31 cellular contexts compared by ENCODE assay signal in the genomic region with DNA sequence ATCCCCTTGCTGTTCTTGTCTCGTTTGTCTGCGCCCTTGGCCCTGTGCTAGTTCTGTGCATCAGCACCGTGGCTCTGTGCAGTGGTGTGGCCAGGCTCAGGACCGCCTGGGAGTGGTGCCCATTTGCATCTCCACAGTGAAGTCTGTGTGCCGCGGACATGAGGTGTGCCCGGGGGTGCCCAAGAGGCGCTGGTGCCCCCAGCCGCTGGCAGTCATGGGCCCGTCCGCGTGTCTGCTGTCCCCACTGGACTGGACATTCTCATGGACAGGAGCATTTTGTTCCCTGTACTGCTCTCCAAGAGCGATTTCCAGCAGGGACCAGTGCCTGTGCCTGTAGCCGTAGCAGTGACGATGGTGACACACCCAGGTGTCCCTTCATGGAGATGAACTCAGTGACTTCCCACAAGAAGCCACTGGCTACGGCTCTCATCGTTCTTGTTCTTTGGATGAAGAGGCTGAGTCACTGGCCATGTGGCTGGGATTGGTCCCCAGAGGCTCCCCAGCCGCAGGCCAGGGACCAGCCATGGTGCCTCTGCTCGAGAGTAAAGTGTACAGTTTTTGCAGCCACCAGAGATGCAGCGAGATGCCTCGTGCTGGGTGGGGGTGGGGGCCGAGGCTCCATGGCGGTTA. TPM values are rescaled to one million over a fixed set of nuclear protein-coding genes. Genes with fewer than 3 reads are reported as not detected.
DNase-seq lines count a peak whose midpoint lies in the region; ATAC-seq and TF ChIP-seq lines count a peak whose summit lies in the region.
"Had no signal": no experiment of that assay in that cellular context is flagged by ENCODE, and none has a peak within 500 bp of the region (broad histone marks: within the 10 kb centered on the region; RNA-seq: fewer than 3 reads in every experiment).

No MANE protein-coding gene starts in this region.

- DNase-seq in NCI-H2107 treated with DMSO at 0.1 percent for 48 hours (lab: John Stamatoyannopoulos, UW; ENCODE audit: unreplicated experiment) (peak; percentile 40), NCI-H2107 (lab: John Stamatoyannopoulos, UW) (no peak), RWPE1 (ENCODE audit: low spot score) (no peak), esophagus squamous epithelium (lab: John Stamatoyannopoulos, UW) (no peak), type B pancreatic cell (ENCODE audit: extremely low spot score, unreplicated experiment) (no peak), NCI-H1048 (lab: John Stamatoyannopoulos, UW) (no peak)
- DNase-seq in activated CD4-positive, alpha-beta memory T cell treated with anti-CD3 and anti-CD28 coated beads, Interleukin-2, amount 10 ng/mL, durations not matched to agents 7 days and 5 days, result no peak
- DNase-seq: 8988T; activated CD4-positive, alpha-beta T cell treated with anti-CD3 and anti-CD28 coated beads for 48 hours; activated naive CD4-positive, alpha-beta T cell treated with anti-CD3 and anti-CD28 coated beads for 36 hours; activated T-cell treated with anti-CD3 and anti-CD28 coated beads, Interleukin-2, amount 50 U/mL, for 24 hours; AML-193; DMS79; effector CD4-positive, alpha-beta T cell; erythroblast; foreskin keratinocyte; GDM1; H7; heart right ventricle; KBM-7; NCI-H1436 treated with DMSO at 0.1 percent for 48 hours; NCI-H510A; posterior cingulate gyrus; stimulated activated CD4-positive, alpha-beta T cell treated with anti-CD3 and anti-CD28 coated beads, Interleukin-12 subunit alpha, Interleukin-12 subunit beta, amount 100 ng/mL, for 4 hours; stimulated activated CD4-positive, alpha-beta T cell treated with anti-CD3 and anti-CD28 coated beads, Interleukin-4, amount 100 ng/mL, for 1 hour; substantia nigra; WERI-Rb-1 had no signal

- no peak for TF ChIP-seq POLR2A in esophagus squamous epithelium (IDR thresholded peaks at IDR 0.05)

- intact Hi-C loops in esophagus squamous epithelium (cut with DNase I), result no loop called here

- H3K27ac ChIP-seq in RWPE1, result peak overlapping the region; percentile 36
- H3K27ac ChIP-seq in esophagus squamous epithelium, result peak overlapping the region in 3 of 4 donors; percentile 41 to 71 (median 60)
- H3K27ac ChIP-seq: foreskin keratinocyte, heart right ventricle, WERI-Rb-1 had no signal

- H3K27me3 ChIP-seq in esophagus squamous epithelium, result no peaks in the 10 kb centered on the region
- H3K27me3 ChIP-seq: foreskin keratinocyte, heart right ventricle had no signal

- no peak for ATAC-seq in HG02623 (IDR thresholded peaks at IDR 0.05; ENCODE audit: unreplicated experiment)
- ATAC-seq: foreskin keratinocyte, right cardiac atrium, SK-N-SH treated with all-trans-retinoic acid at 6 μM for 48 hours had no signal

- peaks cover 42 to 88% (median 49%) of the 10 kb centered on the region in 3 donors for H3K36me3 ChIP-seq in esophagus squamous epithelium

- no peaks in the 10 kb centered on the region for H3K4me1 Mint-ChIP-seq in type B pancreatic cell (ENCODE audit: unreplicated experiment)
- peaks cover 8% of the 10 kb centered on the region for H3K4me1 Mint-ChIP-seq in activated CD4-positive, alpha-beta memory T cell treated with anti-CD3 and anti-CD28 coated beads, Interleukin-2, amount 10 ng/mL, durations not matched to agents 7 days and 5 days

- CTCF ChIA-PET in RWPE1 (lab: Yijun Ruan, JAX), result interaction anchor here (1.2 kb wide), 1 partner anchor 12 kb away, joined by 4 read pairs; no protein-coding TSS in a partner anchor
- CTCF ChIA-PET in activated CD4-positive, alpha-beta memory T cell treated with anti-CD3 and anti-CD28 coated beads, Interleukin-2, amount 10 ng/mL, durations not matched to agents 7 days and 5 days (lab: Charles Lee), result no interaction called here

- POLR2A ChIA-PET in RWPE1 (lab: Yijun Ruan, JAX; ENCODE audit: low non-redundant PET), result no interaction called here
- POLR2A ChIA-PET in activated CD4-positive, alpha-beta memory T cell treated with anti-CD3 and anti-CD28 coated beads, Interleukin-2, amount 10 ng/mL, durations not matched to agents 7 days and 5 days (lab: Charles Lee), result interaction anchor here (1.1 kb wide), 1 partner anchor 17 kb away, joined by 3 read pairs; no protein-coding TSS in a partner anchor

- no peak overlapping the region for H3K4me3 ChIP-seq in esophagus squamous epithelium
- H3K4me3 ChIP-seq: heart right ventricle had no signal

- peaks cover 3 to 30% (median 4%) of the 10 kb centered on the region in 3 donors for H3K4me1 ChIP-seq in esophagus squamous epithelium
- H3K4me1 ChIP-seq: foreskin keratinocyte had no signal

- H3K27me3 Mint-ChIP-seq in type B pancreatic cell, result no peaks in the 10 kb centered on the region
- H3K27me3 Mint-ChIP-seq in activated CD4-positive, alpha-beta memory T cell treated with anti-CD3 and anti-CD28 coated beads, Interleukin-2, amount 10 ng/mL, durations not matched to agents 7 days and 5 days, result no peaks in the 10 kb centered on the region
- H3K27me3 Mint-ChIP-seq: activated T-cell treated with anti-CD3 and anti-CD28 coated beads, Interleukin-2, amount 50 U/mL, for 24 hours had no signal

- H3K9me3 Mint-ChIP-seq in type B pancreatic cell, result no peaks in the 10 kb centered on the region
- no peaks in the 10 kb centered on the region for H3K9me3 Mint-ChIP-seq in activated CD4-positive, alpha-beta memory T cell treated with anti-CD3 and anti-CD28 coated beads, Interleukin-2, amount 10 ng/mL, durations not matched to agents 7 days and 5 days
- H3K9me3 Mint-ChIP-seq: activated naive CD4-positive, alpha-beta T cell treated with anti-CD3 and anti-CD28 coated beads for 36 hours; activated T-cell treated with anti-CD3 and anti-CD28 coated beads, Interleukin-2, amount 50 U/mL, for 24 hours; T-helper 2 cell treated with Interferon-gamma antibody and Interleukin-4, amounts not matched to agents 5 μg/mL and 100 μg/mL, for 36 hours had no signal

- H3K36me3 Mint-ChIP-seq in type B pancreatic cell, result peaks cover 14% of the 10 kb centered on the region
- peaks cover 47% of the 10 kb centered on the region for H3K36me3 Mint-ChIP-seq in activated CD4-positive, alpha-beta memory T cell treated with anti-CD3 and anti-CD28 coated beads, Interleukin-2, amount 10 ng/mL, durations not matched to agents 7 days and 5 days (ENCODE audit: low read depth)

- WGBS in esophagus squamous epithelium, 2 donors, result 83 to 88% methylated on average over 3 to 9 of the region's 23 CpGs

- H3K4me3 Mint-ChIP-seq in type B pancreatic cell, result no peak overlapping the region
- no peak overlapping the region for H3K4me3 Mint-ChIP-seq in activated CD4-positive, alpha-beta memory T cell treated with anti-CD3 and anti-CD28 coated beads, Interleukin-2, amount 10 ng/mL, durations not matched to agents 7 days and 5 days
- H3K4me3 Mint-ChIP-seq: activated naive CD4-positive, alpha-beta T cell treated with anti-CD3 and anti-CD28 coated beads for 36 hours; activated T-cell treated with anti-CD3 and anti-CD28 coated beads, Interleukin-2, amount 50 U/mL, for 24 hours; T-helper 2 cell treated with Interferon-gamma antibody and Interleukin-4, amounts not matched to agents 5 μg/mL and 100 μg/mL, for 36 hours had no signal

- H3K9me3 ChIP-seq in esophagus squamous epithelium, result no peaks in the 10 kb centered on the region
- H3K9me3 ChIP-seq: heart right ventricle had no signal

- no peak for TF ChIP-seq CTCF in RWPE1 (conservative IDR thresholded peaks at IDR 0.05; ENCODE audit: low read depth)
- TF ChIP-seq CTCF in esophagus squamous epithelium (IDR thresholded peaks at IDR 0.05), result no peak
- TF ChIP-seq CTCF in type B pancreatic cell (conservative IDR thresholded peaks at IDR 0.05), result no peak

- peak overlapping the region; percentile 74 for H3K27ac Mint-ChIP-seq in type B pancreatic cell
- no peak overlapping the region for H3K27ac Mint-ChIP-seq in activated CD4-positive, alpha-beta memory T cell treated with anti-CD3 and anti-CD28 coated beads, Interleukin-2, amount 10 ng/mL, durations not matched to agents 7 days and 5 days
- H3K27ac Mint-ChIP-seq: activated naive CD4-positive, alpha-beta T cell treated with anti-CD3 and anti-CD28 coated beads for 36 hours; activated T-cell treated with anti-CD3 and anti-CD28 coated beads, Interleukin-2, amount 50 U/mL, for 24 hours; T-helper 2 cell treated with Interferon-gamma antibody and Interleukin-4, amounts not matched to agents 5 μg/mL and 100 μg/mL, for 36 hours had no signal

RNA-seq across cellular contexts. Expression of a gene that starts 13.0 kb away (rescaled TPM):
- total RNA-seq in esophagus squamous epithelium, result 1 to 10 TPM; 1.1 to 3.4 (median 2.0) TPM
- 3.6 and 3.8 TPM in 2 replicates for total RNA-seq in type B pancreatic cell (ENCODE audit: low replicate concordance)
- 1 to 10 TPM; 3.6 to 4.1 TPM for total RNA-seq in activated CD4-positive, alpha-beta memory T cell treated with anti-CD3 and anti-CD28 coated beads, Interleukin-2, amount 10 ng/mL, durations not matched to agents 7 days and 5 days

RNA-seq across cellular contexts. Expression of a gene that starts 17.5 kb away (rescaled TPM):
- total RNA-seq in esophagus squamous epithelium (1 to 10 TPM in 3 of 4 donors, not detected in 1; 2.2 to 9.6 (median 8.0) TPM), type B pancreatic cell (ENCODE audit: low replicate concordance) (62.0 and 91.4 TPM in 2 replicates)
- 1 to 10 TPM; 3.6 to 4.0 TPM for total RNA-seq in activated CD4-positive, alpha-beta memory T cell treated with anti-CD3 and anti-CD28 coated beads, Interleukin-2, amount 10 ng/mL, durations not matched to agents 7 days and 5 days

RNA-seq across cellular contexts. Expression of a gene that starts 32.2 kb away (rescaled TPM):
- 100 to 1,000 TPM in 2 of 4 donors, 10 to 100 TPM in 2; 79.7 to 124 (median 101) TPM for total RNA-seq in esophagus squamous epithelium
- 170 and 184 TPM in 2 replicates for total RNA-seq in type B pancreatic cell (ENCODE audit: low replicate concordance)
- 100 to 1,000 TPM; 167 to 192 TPM for total RNA-seq in activated CD4-positive, alpha-beta memory T cell treated with anti-CD3 and anti-CD28 coated beads, Interleukin-2, amount 10 ng/mL, durations not matched to agents 7 days and 5 days

RNA-seq across cellular contexts. Expression of a gene that starts 42.9 kb away (rescaled TPM):
- 10 to 100 TPM; 43.5 to 63.0 (median 52.4) TPM for total RNA-seq in esophagus squamous epithelium
- 61.0 and 63.5 TPM in 2 replicates for total RNA-seq in type B pancreatic cell (ENCODE audit: low replicate concordance)
- 10 to 100 TPM; 33.1 to 33.6 TPM for total RNA-seq in activated CD4-positive, alpha-beta memory T cell treated with anti-CD3 and anti-CD28 coated beads, Interleukin-2, amount 10 ng/mL, durations not matched to agents 7 days and 5 days
